Comparison of ENCODE assay signal across 1 cellular context in the genomic region with DNA sequence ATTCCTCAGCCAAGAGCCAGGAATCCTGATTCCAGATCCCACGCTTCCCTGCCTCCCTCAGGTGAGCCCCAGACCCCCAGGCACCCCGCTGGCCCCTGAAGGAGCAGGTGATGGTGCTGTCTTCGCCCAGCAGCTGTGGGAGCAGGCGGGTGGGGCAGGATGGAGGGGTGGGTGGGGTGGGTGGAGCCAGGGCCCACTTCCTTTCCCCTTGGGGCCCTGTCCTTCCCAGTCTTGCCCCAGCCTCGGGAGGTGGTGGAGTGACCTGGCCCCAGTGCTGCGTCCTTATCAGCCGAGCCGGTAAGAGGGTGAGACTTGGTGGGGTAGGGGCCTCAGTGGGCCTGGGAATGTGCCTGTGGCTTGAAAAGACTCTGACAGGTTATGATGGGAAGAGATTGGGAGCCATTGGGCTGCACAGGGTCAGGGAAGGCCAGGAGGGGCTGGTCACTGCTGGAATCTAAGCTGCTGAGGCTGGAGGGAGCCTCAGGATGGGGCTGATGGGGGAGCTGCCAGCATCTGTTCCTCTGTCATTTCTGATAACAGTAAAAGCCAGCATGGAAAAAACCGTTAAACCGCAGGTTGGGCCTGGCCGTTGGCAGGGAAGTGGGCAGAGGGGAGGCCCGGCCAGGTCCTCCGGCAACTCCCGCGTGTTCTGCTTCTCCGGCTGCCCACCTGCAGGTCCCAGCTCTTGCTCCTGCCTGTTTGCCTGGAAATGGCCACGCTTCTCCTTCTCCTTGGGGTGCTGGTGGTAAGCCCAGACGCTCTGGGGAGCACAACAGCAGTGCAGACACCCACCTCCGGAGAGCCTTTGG.
TF ChIP-seq lines count a peak whose summit lies in the region.

Gene SPN (plus strand): TSS at position 228 of the 809 bp plus-strand sequence. CDS start 482 bp downstream, at position 710.

TF ChIP-seq in HepG2, 621 proteins besides CTCF, POLR2A, EP300 and RAD21:
- TF ChIP-seq GABPA (IDR thresholded peaks at IDR 0.05; ENCODE audit: low read depth, low read length) (no peak), GABPA (CRISPR knock-in tag; IDR thresholded peaks at IDR 0.05; ENCODE audit: low read depth) (peak; percentile 38; the same call in 1 of the 2 replicates), GABPB1 (CRISPR knock-in tag; IDR thresholded peaks at IDR 0.05) (0 out of 2 replicates have a peak, but pooled peaks have one; percentile 20), ZNF503 (CRISPR knock-in tag; IDR thresholded peaks at IDR 0.05) (no peak)
